ENCODE assay signal across 31 cellular contexts in the genomic region with DNA sequence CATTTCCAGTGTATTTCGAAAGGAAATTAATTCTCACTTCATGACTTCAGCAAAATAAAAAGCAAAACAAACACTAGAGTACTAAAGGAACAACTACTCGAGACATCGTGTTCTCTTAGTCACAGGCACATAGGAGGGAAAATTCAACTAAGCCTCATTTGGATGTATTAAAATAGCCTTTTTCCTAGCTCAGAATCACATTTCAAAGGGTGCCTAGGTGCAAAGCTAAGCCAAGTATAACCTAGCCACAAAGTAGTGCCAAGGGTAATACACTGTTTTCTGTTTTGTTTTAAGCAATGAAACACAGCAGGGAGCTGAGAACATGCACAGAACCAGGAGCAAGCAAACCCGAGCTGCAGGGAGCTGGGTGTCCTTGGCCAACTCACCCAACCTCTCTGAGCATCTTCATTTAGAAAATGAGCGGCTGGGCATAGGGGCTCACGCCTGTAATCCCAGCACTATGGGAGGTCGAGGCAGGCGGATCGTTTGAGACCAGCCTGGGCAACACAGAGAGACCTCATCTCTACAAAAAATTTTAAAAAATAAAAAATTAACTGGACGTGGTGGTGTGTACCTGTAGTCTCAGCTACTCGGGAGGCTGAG. TPM values are rescaled to one million over a fixed set of nuclear protein-coding genes. Genes with fewer than 3 reads are reported as not detected.
A peak's percentile ranks its signal among the peaks of the same experiment; 100 is the strongest.
DNase-seq lines count a peak whose midpoint lies in the region; ATAC-seq and TF ChIP-seq lines count a peak whose summit lies in the region.
"Had no signal": no experiment of that assay in that cellular context is flagged by ENCODE, and none has a peak within 500 bp of the region (broad histone marks: within the 10 kb centered on the region; RNA-seq: fewer than 3 reads in every experiment).

No MANE protein-coding gene starts in this region.

- no peaks in the 10 kb centered on the region for H3K9me3 Mint-ChIP-seq in activated naive CD8-positive, alpha-beta T cell treated with anti-CD3 and anti-CD28 coated beads, Interleukin-2, amount 50 U/mL, for 24 hours
- H3K9me3 Mint-ChIP-seq: activated naive CD4-positive, alpha-beta T cell treated with anti-CD3 and anti-CD28 coated beads, Interleukin-2, amount 10 ng/mL, durations not matched to agents 7 days and 5 days; activated T-helper 17 cell treated with anti-CD3 and anti-CD28 coated beads, Interleukin-2, amount 50 U/mL, for 72 hours; effector memory CD8-positive, alpha-beta T cell had no signal

- no peaks in the 10 kb centered on the region for H3K27me3 Mint-ChIP-seq in activated naive CD8-positive, alpha-beta T cell treated with anti-CD3 and anti-CD28 coated beads, Interleukin-2, amount 50 U/mL, for 24 hours
- H3K27me3 Mint-ChIP-seq: activated T-helper 17 cell treated with anti-CD3 and anti-CD28 coated beads, Interleukin-2, amount 50 U/mL, for 72 hours had no signal

- no peak overlapping the region for H3K56ac ChIP-seq in IMR-90 (ENCODE audit: extremely low read depth, insufficient read depth, low read length)

- dilution Hi-C loops in IMR-90 (cut with HindIII; ENCODE audit: low sequenced_read_pairs, unreplicated experiment): no loop called here

- peak overlapping the region; percentile 24; the same call in 1 of the 2 replicates for H3K4ac ChIP-seq in IMR-90 (ENCODE audit: low read depth, low read length)

- peak overlapping the region; percentile 34; the same call in 1 of the 2 replicates for H3K18ac ChIP-seq in IMR-90 (ENCODE audit: low read depth, low read length)

- no peak overlapping the region for H3K4me3 ChIP-seq in IMR-90 (ENCODE audit: insufficient read depth, low read depth, low read length)
- no peak overlapping the region for H3K4me3 ChIP-seq in left lung
- H3K4me3 ChIP-seq in testis: no peak overlapping the region
- H3K4me3 ChIP-seq: BLaER1, heart right ventricle, ovary, spleen had no signal

- H3K27ac Mint-ChIP-seq in activated naive CD8-positive, alpha-beta T cell treated with anti-CD3 and anti-CD28 coated beads, Interleukin-2, amount 50 U/mL, for 24 hours: no peak overlapping the region
- H3K27ac Mint-ChIP-seq: activated CD8-positive, alpha-beta T cell treated with anti-CD3 and anti-CD28 coated beads, Interleukin-2, amount 10 ng/mL, durations not matched to agents 7 days and 5 days; activated naive CD4-positive, alpha-beta T cell treated with anti-CD3 and anti-CD28 coated beads, Interleukin-2, amount 10 ng/mL, durations not matched to agents 7 days and 5 days; activated T-helper 17 cell treated with anti-CD3 and anti-CD28 coated beads, Interleukin-2, amount 50 U/mL, for 72 hours; effector memory CD8-positive, alpha-beta T cell had no signal

- no peaks in the 10 kb centered on the region for H3K9me3 ChIP-seq in IMR-90 (ENCODE audit: control insufficient read depth, insufficient read depth, low read length)
- H3K9me3 ChIP-seq in left lung: no peaks in the 10 kb centered on the region
- no peaks in the 10 kb centered on the region for H3K9me3 ChIP-seq in testis
- H3K9me3 ChIP-seq: BLaER1, heart right ventricle, ovary, spleen had no signal

- peak overlapping the region; percentile 7; the same call in 1 of the 3 replicates for H2BK15ac ChIP-seq in IMR-90 (ENCODE audit: low read depth, low read length)

- ATAC-seq in IMR-90 (ENCODE audit: low read depth): no peak
- peak; percentile 66 for ATAC-seq in left lung
- ATAC-seq in activated naive CD8-positive, alpha-beta T cell treated with anti-CD3 and anti-CD28 coated beads, Interleukin-2, amount 50 U/mL, for 24 hours: no peak
- no peak for ATAC-seq in GM21619 (IDR thresholded peaks at IDR 0.05; ENCODE audit: unreplicated experiment)
- ATAC-seq: activated CD8-positive, alpha-beta T cell treated with anti-CD3 and anti-CD28 coated beads, Interleukin-2, amount 10 ng/mL, durations not matched to agents 7 days and 5 days; activated T-helper 17 cell treated with anti-CD3 and anti-CD28 coated beads, Interleukin-2, amount 50 U/mL, for 72 hours; effector memory CD8-positive, alpha-beta T cell; esophagus mucosa; heart right ventricle; left cardiac atrium; stimulated activated naive CD8-positive, alpha-beta T cell treated with anti-CD3 and anti-CD28 coated beads, Interleukin-15, Interleukin-2, amounts not matched to agents 100 U/mL and 50 U/mL, for 24 hours had no signal

- TF ChIP-seq CTCF in IMR-90 (conservative IDR thresholded peaks at IDR 0.05; ENCODE audit: low read depth, low read length): no peak
- no peak for TF ChIP-seq CTCF in left lung (IDR thresholded peaks at IDR 0.05)
- TF ChIP-seq CTCF in testis (IDR thresholded peaks at IDR 0.05): no peak

- H2BK5ac ChIP-seq in IMR-90 (ENCODE audit: low read depth, low read length, poor library complexity, severe bottlenecking): no peak overlapping the region

- BruUV-seq in IMR-90 (replicated peaks; lab: Mats Ljungman, UMichigan): no TSS peak

- H2AK9ac ChIP-seq in IMR-90 (replicated peaks; ENCODE audit: low read depth, low read length, poor library complexity): peak overlapping the region; percentile 53

- no peak overlapping the region for H3K27ac ChIP-seq in IMR-90 (ENCODE audit: insufficient read depth, low read length)
- peak overlapping the region; percentile 68 to 69 for H3K27ac ChIP-seq in left lung
- peak overlapping the region; percentile 44 to 63 for H3K27ac ChIP-seq in testis
- H3K27ac ChIP-seq: BLaER1, ovary, spleen had no signal

- H2AK5ac ChIP-seq in IMR-90 (ENCODE audit: low read depth, low read length): no peak overlapping the region

- H4K91ac ChIP-seq in IMR-90 (ENCODE audit: insufficient read depth, low read depth, low read length): no peak overlapping the region; the same call in 1 of the 2 replicates

- intact Hi-C loops in IMR-90 (cut with micrococcal nuclease) (no loop called here), left lung (cut with DNase I) (no loop called here), testis (cut with DNase I; ENCODE audit: low total_unique reads) (loop anchor here (10.0 kb wide), 1 partner anchor 646 kb away; no protein-coding TSS in a partner anchor)

- H4K5ac ChIP-seq in IMR-90 (ENCODE audit: low read depth, low read length): no peak overlapping the region

- H3K4me2 ChIP-seq in IMR-90 (ENCODE audit: low read depth, low read length): no peak overlapping the region
- H3K4me2 ChIP-seq: BLaER1 had no signal

- H3K79me1 ChIP-seq in IMR-90 (ENCODE audit: low read depth in 1 of 2, low read length in 2 of 2): no peaks in the 10 kb centered on the region

- H3K4me3 Mint-ChIP-seq in activated naive CD8-positive, alpha-beta T cell treated with anti-CD3 and anti-CD28 coated beads, Interleukin-2, amount 50 U/mL, for 24 hours: no peak overlapping the region
- H3K4me3 Mint-ChIP-seq: activated CD8-positive, alpha-beta T cell treated with anti-CD3 and anti-CD28 coated beads, Interleukin-2, amount 10 ng/mL, durations not matched to agents 7 days and 5 days; activated naive CD4-positive, alpha-beta T cell treated with anti-CD3 and anti-CD28 coated beads, Interleukin-2, amount 10 ng/mL, durations not matched to agents 7 days and 5 days; activated T-helper 17 cell treated with anti-CD3 and anti-CD28 coated beads, Interleukin-2, amount 50 U/mL, for 72 hours; effector memory CD8-positive, alpha-beta T cell had no signal

- peak overlapping the region; percentile 42 for H2BK120ac ChIP-seq in IMR-90 (ENCODE audit: low read depth, low read length)

- H2AFZ ChIP-seq in IMR-90 (replicated peaks; ENCODE audit: low read length, poor library complexity): no peak overlapping the region

- no peak overlapping the region for H3K14ac ChIP-seq in IMR-90 (replicated peaks; ENCODE audit: low read depth, low read length)

- H3K27me3 ChIP-seq in IMR-90 (ENCODE audit: control insufficient read depth, insufficient read depth, low read length): no peaks in the 10 kb centered on the region
- no peaks in the 10 kb centered on the region for H3K27me3 ChIP-seq in left lung
- H3K27me3 ChIP-seq in testis: no peaks in the 10 kb centered on the region
- H3K27me3 ChIP-seq: BLaER1, heart right ventricle, ovary, spleen had no signal

- no peaks in the 10 kb centered on the region for H3K4me1 Mint-ChIP-seq in activated naive CD8-positive, alpha-beta T cell treated with anti-CD3 and anti-CD28 coated beads, Interleukin-2, amount 50 U/mL, for 24 hours
- H3K4me1 Mint-ChIP-seq: activated naive CD4-positive, alpha-beta T cell treated with anti-CD3 and anti-CD28 coated beads, Interleukin-2, amount 10 ng/mL, durations not matched to agents 7 days and 5 days; activated T-helper 17 cell treated with anti-CD3 and anti-CD28 coated beads, Interleukin-2, amount 50 U/mL, for 72 hours had no signal

- no peak for TF ChIP-seq POLR2A in IMR-90 (IDR thresholded peaks at IDR 0.05; ENCODE audit: low read depth, low read length)
- no peak for TF ChIP-seq POLR2A in testis (IDR thresholded peaks at IDR 0.05)

- CTCF ChIA-PET in IMR-90 (lab: Yijun Ruan, JAX): no interaction called here

- H4K8ac ChIP-seq in IMR-90 (ENCODE audit: low read depth in 2 of 2, low read length in 2 of 2): no peak overlapping the region; a peak in 1 of 4 replicates

- no peak for TF ChIP-seq RAD21 in IMR-90 (IDR thresholded peaks at IDR 0.05; ENCODE audit: low read length)

- WGBS in IMR-90 (ENCODE audit: extremely low coverage in 2 of 2, insufficient read length in 1 of 2), 2 experiments: no CpG with 5 or more reads among the region's 11 CpGs
- WGBS in testis, 2 donors: 68 to 72% methylated on average over 11 of the region's 11 CpGs

- H2BK20ac ChIP-seq in IMR-90 (ENCODE audit: low read depth, low read length): peak overlapping the region; percentile 43

- no peaks in the 10 kb centered on the region for H3K36me3 Mint-ChIP-seq in activated naive CD8-positive, alpha-beta T cell treated with anti-CD3 and anti-CD28 coated beads, Interleukin-2, amount 50 U/mL, for 24 hours (ENCODE audit: low read depth)
- H3K36me3 Mint-ChIP-seq: activated naive CD4-positive, alpha-beta T cell treated with anti-CD3 and anti-CD28 coated beads, Interleukin-2, amount 10 ng/mL, durations not matched to agents 7 days and 5 days had no signal

- H3K36me3 ChIP-seq in IMR-90 (ENCODE audit: control insufficient read depth, insufficient read depth, low read length) (no peaks in the 10 kb centered on the region), left lung (no peaks in the 10 kb centered on the region), testis (ENCODE audit: low read depth, missing control alignments) (no peaks in the 10 kb centered on the region)
- H3K36me3 ChIP-seq: BLaER1, heart right ventricle, ovary, spleen had no signal

- in situ Hi-C loops in IMR-90 (cut with MboI; ENCODE audit: low sequenced_read_pairs): no loop called here

- H3K4me1 ChIP-seq in IMR-90 (ENCODE audit: control insufficient read depth, insufficient read depth, low read length): peaks cover 17% of the 10 kb centered on the region
- peaks cover 7 to 37% of the 10 kb centered on the region in 2 donors for H3K4me1 ChIP-seq in left lung
- H3K4me1 ChIP-seq in testis: peaks cover 26% of the 10 kb centered on the region

- H3K9ac ChIP-seq in IMR-90 (ENCODE audit: low read depth, low read length): no peak overlapping the region
- H3K9ac ChIP-seq: BLaER1 had no signal

- H3K9me1 ChIP-seq in IMR-90 (ENCODE audit: insufficient read depth, low read length): 0 out of 2 replicates have a peak, but pooled peaks cover 14% of the 10 kb centered on the region

- no peaks in the 10 kb centered on the region for H4K20me1 ChIP-seq in IMR-90 (ENCODE audit: insufficient read depth, low read length)
- H4K20me1 ChIP-seq: BLaER1 had no signal

- no peak for DNase-seq in IMR-90
- peak; percentile 20 for DNase-seq in brain pericyte (ENCODE audit: low read depth, low spot score)
- DNase-seq in left lung: no peak
- DNase-seq in testis: no peak
- DNase-seq in activated naive CD8-positive, alpha-beta T cell treated with anti-CD3 and anti-CD28 coated beads, Interleukin-2, amount 50 U/mL, for 24 hours: no peak
- no peak for DNase-seq in MV-4-11 (lab: John Stamatoyannopoulos, UW)
- DNase-seq in NCI-H2081 treated with DMSO at 0.1 percent for 48 hours (lab: John Stamatoyannopoulos, UW): no peak
- DNase-seq: activated CD8-positive, alpha-beta T cell treated with anti-CD3 and anti-CD28 coated beads, Interleukin-2, amount 10 ng/mL, durations not matched to agents 7 days and 5 days; activated naive CD4-positive, alpha-beta T cell treated with anti-CD3 and anti-CD28 coated beads, Interleukin-2, amount 10 ng/mL, durations not matched to agents 7 days and 5 days; amniotic stem cell; cortex of kidney; DMS53; effector memory CD8-positive, alpha-beta T cell; heart right ventricle; left cardiac atrium; mesenchymal stem cell; NCI-H1092; NCI-H1694 treated with DMSO at 0.1 percent for 48 hours; NCI-H510A; ovary; SIG-M5; spleen; stimulated activated CD4-positive, alpha-beta T cell treated with anti-CD3 and anti-CD28 coated beads, Interleukin-2, amount 100 ng/mL, for 24 hours; stimulated activated naive CD8-positive, alpha-beta T cell treated with anti-CD3 and anti-CD28 coated beads, Interleukin-15, Interleukin-2, amounts not matched to agents 100 U/mL and 50 U/mL, for 24 hours had no signal

- POLR2A ChIA-PET in IMR-90 (lab: Charles Lee; ENCODE audit: unreplicated experiment): no interaction called here

- H3K23ac ChIP-seq in IMR-90 (ENCODE audit: low read depth, low read length): 0 out of 2 replicates have a peak overlapping the region, but pooled peaks have one; percentile 17

RNA-seq across cellular contexts. Expression of a gene that starts 26.6 kb away (rescaled TPM):
- total RNA-seq in IMR-90 (2012; rRNA removed) (52.5 and 83.3 TPM in 2 replicates), left lung (10 to 100 TPM; 26.5 to 36.2 TPM), testis (100 to 1,000 TPM in 1 of 2 donors, 10 to 100 TPM in 1; 97.2 to 102 TPM)
- polyA plus RNA-seq in IMR-90 (2012; rRNA removed) (54.4 and 59.1 TPM in 2 replicates), testis (ENCODE audit: insufficient read depth, low read depth, low replicate concordance) (61.9 TPM)
- 32.3 and 41.6 TPM in 2 replicates for polyA plus RNA-seq in IMR-90 (2012; cell fraction: cytosol; rRNA removed)
- polyA plus RNA-seq in IMR-90 (2012; cell fraction: nucleus; rRNA removed; ENCODE audit: low replicate concordance): 95.2 and 130 TPM in 2 replicates

RNA-seq across cellular contexts. Expression of a gene that starts 29.8 kb away (rescaled TPM):
- total RNA-seq in IMR-90 (2012; rRNA removed) (not detected in 2 replicates), left lung (not detected), testis (not detected)
- polyA plus RNA-seq in IMR-90 (2012; rRNA removed) (not detected in 2 replicates), testis (ENCODE audit: insufficient read depth, low read depth, low replicate concordance) (not detected)
- 0.03 TPM in 1 of 2 replicates, not detected in the other for polyA plus RNA-seq in IMR-90 (2012; cell fraction: cytosol; rRNA removed)
- polyA plus RNA-seq in IMR-90 (2012; cell fraction: nucleus; rRNA removed; ENCODE audit: low replicate concordance): not detected in 2 replicates
- total RNA-seq: activated CD8-positive, alpha-beta T cell treated with anti-CD3 and anti-CD28 coated beads, Interleukin-2, amount 10 ng/mL, durations not matched to agents 7 days and 5 days; activated T-helper 17 cell treated with anti-CD3 and anti-CD28 coated beads, Interleukin-2, amount 50 U/mL, for 72 hours; esophagus mucosa; frontal cortex; ovary; spleen; temporal lobe had no signal
- polyA plus RNA-seq: neural cell, ovary, spleen had no signal
